ENCODE assay signal across 7 cellular contexts in the genomic region with DNA sequence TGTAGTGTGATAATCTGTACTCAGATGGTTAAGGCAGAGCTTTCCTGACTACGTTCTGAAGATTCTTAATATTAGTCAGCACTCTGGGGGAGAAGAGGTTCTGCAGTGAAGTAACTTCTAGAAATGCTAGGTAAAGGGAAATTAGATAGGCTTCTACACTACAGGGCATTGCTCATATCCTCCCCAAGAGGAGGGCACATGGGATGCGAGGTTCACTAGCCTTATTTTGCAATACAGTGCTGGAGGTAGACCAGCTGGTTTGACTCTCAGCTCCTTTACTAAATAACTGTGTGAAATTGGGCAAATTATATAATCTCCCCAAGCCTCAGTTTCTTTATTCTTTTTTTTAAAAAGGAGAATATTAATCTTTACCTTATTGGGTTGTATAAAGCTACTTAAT.
"Had no signal": no experiment of that assay in that cellular context is flagged by ENCODE, and none has a peak within 500 bp of the region (broad histone marks: within the 10 kb centered on the region; RNA-seq: fewer than 3 reads in every experiment).

No MANE protein-coding gene starts in this region.

- H2AFZ ChIP-seq: GM23338 had no signal

- H3K4me3 ChIP-seq: GM23338, K562 had no signal

- DNase-seq: H9, HCEC 1CT, IMR-90 had no signal

- ATAC-seq: GM23338, K562 had no signal

- H3K4me2 ChIP-seq: GM23338 had no signal

- FAIRE-seq: H1, H54, K562 had no signal
